ENCODE assay signal across 18 cellular contexts in genomic region chr6:16716450-16716858, GRCh38. TPM values are rescaled to one million over a fixed set of nuclear protein-coding genes. Genes with fewer than 3 reads are reported as not detected.
DNase-seq lines count a peak whose midpoint lies in the region; ATAC-seq and TF ChIP-seq lines count a peak whose summit lies in the region.
"Had no signal": no experiment of that assay in that cellular context is flagged by ENCODE, and none has a peak within 500 bp of the region (broad histone marks: within the 10 kb centered on the region; RNA-seq: fewer than 3 reads in every experiment).

No MANE protein-coding gene starts in this region.

- no peak for TF ChIP-seq CTCF in HEK293 (tag by site-specific recombination; IDR thresholded peaks at IDR 0.05)
- no peak for TF ChIP-seq CTCF in WTC11 (IDR thresholded peaks at IDR 0.05)
- no peak for TF ChIP-seq CTCF in smooth muscle cell (IDR thresholded peaks at IDR 0.05; ENCODE audit: borderline replicate concordance, insufficient read depth, poor library complexity, severe bottlenecking)

- no peak overlapping the region for H3K27ac Mint-ChIP-seq in WTC11
- peak overlapping the region; percentile 88 for H3K27ac Mint-ChIP-seq in dendritic cell treated with granulocyte-macrophage colony-stimulating factor and Interleukin-4, amounts not matched to agents 40 ng/mL and 50 ng/mL, for 4 days
- H3K27ac Mint-ChIP-seq: CD4-positive, alpha-beta T cell; GM23338 had no signal

- ATAC-seq in WTC11 (no peak), HG02678 (IDR thresholded peaks at IDR 0.05; ENCODE audit: unreplicated experiment) (no peak), HG02884 (IDR thresholded peaks at IDR 0.05; ENCODE audit: unreplicated experiment) (no peak)
- ATAC-seq: GM23338, HCT116 had no signal

- DNase-seq in WTC11 (ENCODE audit: low spot score), result no peak
- DNase-seq in smooth muscle cell (lab: John Stamatoyannopoulos, UW; ENCODE audit: unreplicated experiment), result no peak
- no peak for DNase-seq in caudate nucleus (lab: John Stamatoyannopoulos, UW)
- DNase-seq in trophoblast cell, result no peak
- DNase-seq: ACHN; BE2C; C1 segment of cervical spinal cord; CD4-positive, alpha-beta T cell; DMS153; DMS79; GDM1; H7 had no signal

- no peak overlapping the region for H3K4me3 Mint-ChIP-seq in WTC11
- no peak overlapping the region for H3K4me3 Mint-ChIP-seq in dendritic cell treated with granulocyte-macrophage colony-stimulating factor and Interleukin-4, amounts not matched to agents 40 ng/mL and 50 ng/mL, for 4 days
- H3K4me3 Mint-ChIP-seq: CD4-positive, alpha-beta T cell; GM23338 had no signal

- no peak overlapping the region for H4K8ac ChIP-seq in trophoblast cell (ENCODE audit: low read depth, low read length)

- no peak overlapping the region for H3K18ac ChIP-seq in trophoblast cell (ENCODE audit: low read length)

- POLR2A ChIA-PET in HEK293 (lab: Yijun Ruan, JAX), result no interaction called here
- POLR2A ChIA-PET in WTC11 (lab: Charles Lee), result no interaction called here

- H2AK5ac ChIP-seq in trophoblast cell (ENCODE audit: low read length), result no peak overlapping the region

- H3K14ac ChIP-seq in trophoblast cell (ENCODE audit: low read length), result no peak overlapping the region

- H2BK12ac ChIP-seq in trophoblast cell (ENCODE audit: low read length), result no peak overlapping the region

- H3K23ac ChIP-seq in trophoblast cell (ENCODE audit: low read length), result no peak overlapping the region

- no peak overlapping the region for H3K4me3 ChIP-seq in HEK293 (ENCODE audit: low read depth, low read length)
- no peak overlapping the region for H3K4me3 ChIP-seq in smooth muscle cell
- no peak overlapping the region for H3K4me3 ChIP-seq in trophoblast cell (ENCODE audit: low read depth, low read length)
- H3K4me3 ChIP-seq: GM23338 had no signal

- H3K36me3 ChIP-seq in HEK293 (ENCODE audit: control insufficient read depth in 2 of 2, insufficient read depth in 1 of 2, low read length in 2 of 2) (peaks cover 0 to 4% of the 10 kb centered on the region in 2 experiments; a peak in 1 of 3 replicates), smooth muscle cell (ENCODE audit: low read depth) (no peaks in the 10 kb centered on the region), trophoblast cell (ENCODE audit: control insufficient read depth in 1 of 2, insufficient read depth in 2 of 2, low read length in 2 of 2) (no peaks in the 10 kb centered on the region)
- H3K36me3 ChIP-seq: BE2C had no signal

- H3K9me3 ChIP-seq in HEK293 (ENCODE audit: control insufficient read depth, insufficient read depth, low read depth, low read length) (no peaks in the 10 kb centered on the region), smooth muscle cell (replicated peaks; ENCODE audit: low read depth) (no peaks in the 10 kb centered on the region), trophoblast cell (ENCODE audit: insufficient read depth, low read depth, low read length) (no peaks in the 10 kb centered on the region)
- H3K9me3 ChIP-seq: BE2C had no signal

- H2AFZ ChIP-seq in smooth muscle cell (ENCODE audit: low read depth) (no peak overlapping the region), trophoblast cell (ENCODE audit: insufficient read depth, low read length, poor library complexity) (no peak overlapping the region)
- H2AFZ ChIP-seq: GM23338 had no signal

- H3K4me1 Mint-ChIP-seq in WTC11, result peaks cover 13% of the 10 kb centered on the region
- H3K4me1 Mint-ChIP-seq in dendritic cell treated with granulocyte-macrophage colony-stimulating factor and Interleukin-4, amounts not matched to agents 40 ng/mL and 50 ng/mL, for 4 days (ENCODE audit: low read depth), result peaks cover 80% of the 10 kb centered on the region

- no peaks in the 10 kb centered on the region for H3K9me3 Mint-ChIP-seq in WTC11
- no peaks in the 10 kb centered on the region for H3K9me3 Mint-ChIP-seq in dendritic cell treated with granulocyte-macrophage colony-stimulating factor and Interleukin-4, amounts not matched to agents 40 ng/mL and 50 ng/mL, for 4 days
- H3K9me3 Mint-ChIP-seq: CD4-positive, alpha-beta T cell; GM23338 had no signal

- no peaks in the 10 kb centered on the region for H3K27me3 Mint-ChIP-seq in WTC11 (ENCODE audit: low read depth)
- H3K27me3 Mint-ChIP-seq in dendritic cell treated with granulocyte-macrophage colony-stimulating factor and Interleukin-4, amounts not matched to agents 40 ng/mL and 50 ng/mL, for 4 days, result no peaks in the 10 kb centered on the region
- H3K27me3 Mint-ChIP-seq: CD4-positive, alpha-beta T cell had no signal

- H2BK5ac ChIP-seq in trophoblast cell (ENCODE audit: low read depth, low read length, poor library complexity), result no peak overlapping the region

- CTCF ChIA-PET in HEK293 (lab: Yijun Ruan, JAX) (interaction anchor here (0.6 to 3.0 kb wide), 5 partner anchors 46 to 430 kb away, joined by 3 to 17 read pairs (median 4); partner anchors contain the start of gene ATXN1), WTC11 (lab: Charles Lee) (no interaction called here)

- H3K27me3 ChIP-seq in smooth muscle cell (ENCODE audit: low read depth) (no peaks in the 10 kb centered on the region), trophoblast cell (ENCODE audit: insufficient read depth, low read length) (no peaks in the 10 kb centered on the region)
- H3K27me3 ChIP-seq: BE2C had no signal

- H3K79me2 ChIP-seq in smooth muscle cell (ENCODE audit: low read depth) (peaks cover 88% of the 10 kb centered on the region), trophoblast cell (ENCODE audit: control insufficient read depth, insufficient read depth, low read length, poor library complexity) (no peaks in the 10 kb centered on the region)

- no peak overlapping the region for H2BK120ac ChIP-seq in trophoblast cell (ENCODE audit: insufficient read depth, low read length, poor library complexity)

- H3K4ac ChIP-seq in trophoblast cell (ENCODE audit: low read depth, low read length), result no peak overlapping the region

- no peaks in the 10 kb centered on the region for H3K79me1 ChIP-seq in trophoblast cell (ENCODE audit: low read length)

- peaks cover 40% of the 10 kb centered on the region for H3K4me1 ChIP-seq in HEK293 (ENCODE audit: control insufficient read depth, insufficient read depth, low read length)
- H3K4me1 ChIP-seq in smooth muscle cell (ENCODE audit: low read depth), result peaks cover 5% of the 10 kb centered on the region
- H3K4me1 ChIP-seq in trophoblast cell (ENCODE audit: control insufficient read depth in 1 of 2, insufficient read depth in 2 of 2, low read length in 2 of 2), result peaks cover 0 to 2% of the 10 kb centered on the region in 2 experiments

- H4K12ac ChIP-seq in trophoblast cell (ENCODE audit: low read depth, low read length), result no peak overlapping the region

- H4K20me1 ChIP-seq in smooth muscle cell (ENCODE audit: low read depth), result no peaks in the 10 kb centered on the region

- H3K27ac ChIP-seq in HEK293 (ENCODE audit: extremely low read depth, low read depth, low read length), result no peak overlapping the region
- peak overlapping the region; percentile 56 for H3K27ac ChIP-seq in smooth muscle cell (ENCODE audit: low read depth)
- no peak overlapping the region for H3K27ac ChIP-seq in caudate nucleus (ENCODE audit: low read depth, low read length)
- no peak overlapping the region for H3K27ac ChIP-seq in trophoblast cell (ENCODE audit: low read depth, low read length)

- intact Hi-C loops in dendritic cell treated with granulocyte-macrophage colony-stimulating factor and Interleukin-4, amounts not matched to agents 40 ng/mL and 50 ng/mL, for 4 days (cut with micrococcal nuclease), result no loop called here

- peaks cover 16% of the 10 kb centered on the region for H3F3A ChIP-seq in smooth muscle cell (ENCODE audit: low read depth)

- H3K4me2 ChIP-seq in smooth muscle cell (no peak overlapping the region), trophoblast cell (ENCODE audit: low read length) (no peak overlapping the region)
- H3K4me2 ChIP-seq: GM23338 had no signal

- 92% methylated on average over 1 of the region's 1 CpG for WGBS in smooth muscle cell (ENCODE audit: low lambda C conversion rate)
- WGBS in trophoblast cell (ENCODE audit: extremely low coverage, insufficient coverage, insufficient read length), result no CpG with 5 or more reads among the region's 1 CpG

- no peak overlapping the region for H3K9ac ChIP-seq in smooth muscle cell (ENCODE audit: low read depth)
- H3K9ac ChIP-seq in trophoblast cell (ENCODE audit: low read length), result no peak overlapping the region

- H3K36me3 Mint-ChIP-seq in WTC11, result no peaks in the 10 kb centered on the region
- H3K36me3 Mint-ChIP-seq in dendritic cell treated with granulocyte-macrophage colony-stimulating factor and Interleukin-4, amounts not matched to agents 40 ng/mL and 50 ng/mL, for 4 days (ENCODE audit: low read depth), result peaks cover 39% of the 10 kb centered on the region

- H4K91ac ChIP-seq in trophoblast cell (ENCODE audit: low read depth, low read length), result no peak overlapping the region

TF ChIP-seq in HEK293, 187 proteins besides CTCF, POLR2A, EP300 and RAD21 (continues in another document):
- TF ChIP-seq ZNF514 (tag by site-specific recombination; IDR thresholded peaks at IDR 0.05) (no peak), ZNF768 (tag by site-specific recombination; IDR thresholded peaks at IDR 0.05) (peak; percentile 76; the same call in 1 of the 2 replicates)

TF ChIP-seq in WTC11, 78 proteins besides CTCF, POLR2A, EP300 and RAD21:
- TF ChIP-seq ZNF121 (CRISPR knock-in tag; IDR thresholded peaks at IDR 0.05), result no peak
- TF ChIP-seq E2F5 (CRISPR knock-in tag; IDR thresholded peaks at IDR 0.05), result no peak
- peak; percentile 81 for TF ChIP-seq GABPB1 (CRISPR knock-in tag; IDR thresholded peaks at IDR 0.05)

RNA-seq across cellular contexts. Expression of gene ATXN1, which starts 44.8 kb away (rescaled TPM):
- total RNA-seq in WTC11 (2021) (7.5 to 8.8 TPM (median 8.1 TPM) in 3 replicates), smooth muscle cell (40.6 and 45.8 TPM in 2 replicates)
- 17.9 and 22.8 TPM in 2 replicates for polyA plus RNA-seq in smooth muscle cell
- 10.5 and 11.1 TPM in 2 replicates for polyA plus RNA-seq in trophoblast cell (2013)
